26 cellular contexts compared by ENCODE assay signal in the genomic region with DNA sequence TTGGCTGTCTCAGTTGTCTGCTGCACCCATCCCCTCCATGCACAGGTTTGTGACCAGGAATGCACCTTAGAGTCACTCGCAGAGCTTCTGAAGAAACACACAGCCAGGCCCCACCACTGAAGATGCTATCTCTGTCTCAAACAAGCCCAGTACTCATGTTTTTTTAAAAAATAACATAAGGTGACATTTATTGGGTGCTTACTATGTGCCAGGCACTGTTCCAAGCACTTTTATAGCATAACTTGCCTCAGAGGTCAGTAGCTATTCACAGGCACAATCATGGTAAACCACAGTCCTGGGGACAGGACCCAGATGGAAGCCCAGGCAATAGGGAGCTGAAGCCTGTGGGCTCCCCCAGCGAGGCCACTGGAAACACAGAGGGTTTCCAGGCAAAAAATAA. TPM values are rescaled to one million over a fixed set of nuclear protein-coding genes. Genes with fewer than 3 reads are reported as not detected.
"Had no signal": no experiment of that assay in that cellular context is flagged by ENCODE, and none has a peak within 500 bp of the region (broad histone marks: within the 10 kb centered on the region; RNA-seq: fewer than 3 reads in every experiment).

No MANE protein-coding gene starts in this region.

- H3K4me3 Mint-ChIP-seq: activated T-helper 1 cell treated with anti-CD3 and anti-CD28 coated beads, Interleukin-12 subunit alpha, Interleukin-12 subunit beta, Interleukin-2, Interleukin-4 antibody, amounts not matched to agents 30 ng/mL and 10 ng/mL and 1 ng/mL, durations not matched to agents 14 hours and 24 hours and 36 hours; central memory CD8-positive, alpha-beta T cell; dendritic cell treated with granulocyte-macrophage colony-stimulating factor and Interleukin-4, amounts not matched to agents 40 ng/mL and 50 ng/mL, for 4 days; nephron progenitor cell; stimulated activated memory B cell treated with anti-CD40 and anti-IgM and Interleukin-4, amounts not matched to agents 10 μg/mL and 1 μg/mL and 100 μg/mL, for 72 hours; stimulated activated naive CD8-positive, alpha-beta T cell treated with anti-CD3 and anti-CD28 coated beads, Interleukin-15, amount 100 ng/mL, for 72 hours; type B pancreatic cell had no signal

- H3K4me3 ChIP-seq: esophagus muscularis mucosa, heart right ventricle, left lung, lower lobe of right lung, right lobe of liver, skin epidermis, vagina had no signal

- H3K27me3 ChIP-seq: esophagus muscularis mucosa, heart right ventricle, left lung, neutrophil, right lobe of liver, vagina had no signal

- H3K27ac Mint-ChIP-seq: activated T-helper 1 cell treated with anti-CD3 and anti-CD28 coated beads, Interleukin-12 subunit alpha, Interleukin-12 subunit beta, Interleukin-2, Interleukin-4 antibody, amounts not matched to agents 30 ng/mL and 10 ng/mL and 1 ng/mL, durations not matched to agents 14 hours and 24 hours and 36 hours; dendritic cell treated with granulocyte-macrophage colony-stimulating factor and Interleukin-4, amounts not matched to agents 40 ng/mL and 50 ng/mL, for 4 days; nephron progenitor cell; stimulated activated memory B cell treated with anti-CD40 and anti-IgM and Interleukin-4, amounts not matched to agents 10 μg/mL and 1 μg/mL and 100 μg/mL, for 72 hours; type B pancreatic cell had no signal

- H3K9me3 ChIP-seq: esophagus muscularis mucosa, heart right ventricle, left lung, lower lobe of right lung, neutrophil, right lobe of liver, vagina had no signal

- H3K9me3 Mint-ChIP-seq: activated T-helper 1 cell treated with anti-CD3 and anti-CD28 coated beads, Interleukin-12 subunit alpha, Interleukin-12 subunit beta, Interleukin-2, Interleukin-4 antibody, amounts not matched to agents 30 ng/mL and 10 ng/mL and 1 ng/mL, durations not matched to agents 14 hours and 24 hours and 36 hours; central memory CD8-positive, alpha-beta T cell; dendritic cell treated with granulocyte-macrophage colony-stimulating factor and Interleukin-4, amounts not matched to agents 40 ng/mL and 50 ng/mL, for 4 days; nephron progenitor cell; stimulated activated memory B cell treated with anti-CD40 and anti-IgM and Interleukin-4, amounts not matched to agents 10 μg/mL and 1 μg/mL and 100 μg/mL, for 72 hours; stimulated activated naive CD8-positive, alpha-beta T cell treated with anti-CD3 and anti-CD28 coated beads, Interleukin-15, amount 100 ng/mL, for 72 hours; type B pancreatic cell had no signal

- H3K27me3 Mint-ChIP-seq: central memory CD8-positive, alpha-beta T cell; dendritic cell treated with granulocyte-macrophage colony-stimulating factor and Interleukin-4, amounts not matched to agents 40 ng/mL and 50 ng/mL, for 4 days; stimulated activated memory B cell treated with anti-CD40 and anti-IgM and Interleukin-4, amounts not matched to agents 10 μg/mL and 1 μg/mL and 100 μg/mL, for 72 hours; stimulated activated naive CD8-positive, alpha-beta T cell treated with anti-CD3 and anti-CD28 coated beads, Interleukin-15, amount 100 ng/mL, for 72 hours; type B pancreatic cell had no signal

- H3K27ac ChIP-seq: esophagus muscularis mucosa, heart right ventricle, left lung, lower lobe of right lung, neutrophil, right lobe of liver, skin epidermis, vagina had no signal

- DNase-seq: activated CD4-positive, alpha-beta T cell treated with anti-CD3 and anti-CD28 coated beads, Interleukin-2, amount 50 U/mL, for 4 hours; activated CD4-positive, CD25-positive, alpha-beta regulatory T cell treated with anti-CD3 and anti-CD28 coated beads, Interleukin-2, amount 50 U/mL, for 72 hours; activated gamma-delta T cell; activated naive CD4-positive, alpha-beta T cell treated with anti-CD3 and anti-CD28 coated beads, Interleukin-2, amount 50 U/mL, for 16 hours; activated T-cell treated with anti-CD3 and anti-CD28 coated beads for 4 hours; foreskin melanocyte; heart right ventricle; kidney glomerular epithelial cell; left lung; lower lobe of right lung; mesendoderm; nephron progenitor cell; stimulated activated CD4-positive, alpha-beta T cell treated with anti-CD3 and anti-CD28 coated beads, Interleukin-4, amount 100 ng/mL, for 24 hours; stimulated activated naive CD8-positive, alpha-beta T cell treated with anti-CD3 and anti-CD28 coated beads, Interleukin-15, amount 100 ng/mL, for 72 hours; substantia nigra; T-helper 2 cell had no signal

- H3K4me1 ChIP-seq: esophagus muscularis mucosa, lower lobe of right lung, vagina had no signal

RNA-seq across cellular contexts. Expression of a gene that starts 40.1 kb away (rescaled TPM):
- total RNA-seq: activated T-helper 1 cell treated with anti-CD3 and anti-CD28 coated beads, Interleukin-12 subunit alpha, Interleukin-12 subunit beta, Interleukin-2, Interleukin-4 antibody, amounts not matched to agents 30 ng/mL and 10 ng/mL and 1 ng/mL, durations not matched to agents 14 hours and 24 hours and 36 hours had no signal
